15 cellular contexts compared by ENCODE assay signal in the genomic region with DNA sequence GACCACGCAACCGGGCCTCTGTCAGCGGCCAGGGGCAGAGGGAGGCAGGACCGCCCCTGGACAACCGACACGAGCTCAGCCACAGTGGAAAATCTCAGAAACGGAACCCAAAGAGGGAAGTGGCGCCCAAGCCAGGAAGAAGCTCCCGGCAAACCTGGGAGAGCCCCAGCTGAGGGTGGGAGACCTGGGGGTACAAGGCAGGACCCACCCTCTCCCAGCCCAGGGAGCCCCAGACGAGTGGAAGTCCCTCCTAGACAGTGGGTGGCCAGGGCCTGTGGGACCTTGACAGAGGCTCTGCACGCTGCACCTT. TPM values are rescaled to one million over a fixed set of nuclear protein-coding genes. Genes with fewer than 3 reads are reported as not detected.
A peak's percentile ranks its signal among the peaks of the same experiment; 100 is the strongest.
DNase-seq lines count a peak whose midpoint lies in the region; ATAC-seq, FAIRE-seq and TF ChIP-seq lines count a peak whose summit lies in the region.
"Had no signal": no experiment of that assay in that cellular context is flagged by ENCODE, and none has a peak within 500 bp of the region (broad histone marks: within the 10 kb centered on the region; RNA-seq: fewer than 3 reads in every experiment).

No MANE protein-coding gene starts in this region.

- peaks cover 0 to 4% (median 0%) of the 10 kb centered on the region in 11 donors for H3K9me3 Mint-ChIP-seq in naive thymus-derived CD4-positive, alpha-beta T cell
- H3K9me3 Mint-ChIP-seq: brain, GM23338, type B pancreatic cell had no signal

- H3K27me3 Mint-ChIP-seq in naive thymus-derived CD4-positive, alpha-beta T cell, result no peaks in the 10 kb centered on the region
- H3K27me3 Mint-ChIP-seq: type B pancreatic cell had no signal

- H3K4me1 ChIP-seq in BLaER1 (peaks cover 95% of the 10 kb centered on the region), ascending aorta (peaks cover 0 to 4% of the 10 kb centered on the region in 2 donors)
- peaks cover 27 to 56% of the 10 kb centered on the region in 2 donors for H3K4me1 ChIP-seq in naive thymus-derived CD4-positive, alpha-beta T cell (ENCODE audit: control insufficient read depth in 2 of 2, insufficient read depth in 2 of 2, low read length in 2 of 2)

- intact Hi-C loops in naive thymus-derived CD4-positive, alpha-beta T cell (cut with micrococcal nuclease), result loop anchor here (5.0 to 10.0 kb wide), 4 partner anchors 54 to 494 kb away; a partner anchor contains a TSS
- intact Hi-C loops in ascending aorta (cut with DNase I), result no loop called here

- peaks cover 96% of the 10 kb centered on the region for H3K27me3 ChIP-seq in BLaER1
- H3K27me3 ChIP-seq in naive thymus-derived CD4-positive, alpha-beta T cell (ENCODE audit: control insufficient read depth in 2 of 2, insufficient read depth in 2 of 2, low read length in 2 of 2), result no peaks in the 10 kb centered on the region
- no peaks in the 10 kb centered on the region for H3K27me3 ChIP-seq in ascending aorta
- H3K27me3 ChIP-seq: pancreas had no signal

- POLR2A ChIA-PET in naive thymus-derived CD4-positive, alpha-beta T cell (lab: Charles Lee), result interaction anchor here (0.6 kb wide), 1 partner anchor 234 kb away, joined by 3 read pairs; no protein-coding TSS in a partner anchor

- CTCF ChIA-PET in naive thymus-derived CD4-positive, alpha-beta T cell (lab: Charles Lee), result no interaction called here

- H4K20me1 ChIP-seq in BLaER1, result peaks cover 95% of the 10 kb centered on the region

- FAIRE-seq in frontal cortex (lab: Jason Lieb, UNC), result no peak
- FAIRE-seq: pancreas had no signal

- H3K9me3 ChIP-seq in BLaER1 (no peaks in the 10 kb centered on the region), ascending aorta (no peaks in the 10 kb centered on the region)
- no peaks in the 10 kb centered on the region for H3K9me3 ChIP-seq in naive thymus-derived CD4-positive, alpha-beta T cell (ENCODE audit: control insufficient read depth in 2 of 3, low read length in 3 of 3)
- H3K9me3 ChIP-seq: pancreas had no signal

- H3K4me3 Mint-ChIP-seq in naive thymus-derived CD4-positive, alpha-beta T cell, result peak overlapping the region in 8 of 10 donors; percentile 53 to 91 (median 82)

- H3K4me2 ChIP-seq in BLaER1, result peak overlapping the region; percentile 94
- H3K4me2 ChIP-seq: GM23338 had no signal

- ATAC-seq in naive thymus-derived CD4-positive, alpha-beta T cell, result no peak
- ATAC-seq: esophagus mucosa, GM23338, pancreas had no signal

- peak overlapping the region in 5 of 9 donors; percentile 70 to 100 (median 87) for H3K27ac Mint-ChIP-seq in naive thymus-derived CD4-positive, alpha-beta T cell
- H3K27ac Mint-ChIP-seq: GM23338 had no signal

- peaks cover 39 to 65% (median 53%) of the 10 kb centered on the region in 7 donors for H3K4me1 Mint-ChIP-seq in naive thymus-derived CD4-positive, alpha-beta T cell

- H3K27ac ChIP-seq in BLaER1 (peak overlapping the region; percentile 15; the same call in 1 of the 2 replicates), ascending aorta (peak overlapping the region in 1 of 2 donors; percentile 34)
- no peak overlapping the region for H3K27ac ChIP-seq in naive thymus-derived CD4-positive, alpha-beta T cell (ENCODE audit: low read depth, low read length)

- H3K4me3 ChIP-seq in BLaER1 (peak overlapping the region; percentile 80), epithelial cell of proximal tubule (ENCODE audit: low read depth, low read length) (peak overlapping the region; percentile 89), ascending aorta (peak overlapping the region in 1 of 2 donors; percentile 5)
- no peak overlapping the region for H3K4me3 ChIP-seq in naive thymus-derived CD4-positive, alpha-beta T cell (ENCODE audit: low read length)
- H3K4me3 ChIP-seq: GM23338 had no signal

- 0 out of 2 replicates have a peak, but pooled peaks cover 7% of the 10 kb centered on the region for H3K36me3 ChIP-seq in BLaER1
- peaks cover 0 to 7% (median 0%) of the 10 kb centered on the region in 3 experiments for H3K36me3 ChIP-seq in naive thymus-derived CD4-positive, alpha-beta T cell (ENCODE audit: control insufficient read depth in 2 of 3, insufficient read depth in 3 of 3, low read length in 3 of 3)
- no peaks in the 10 kb centered on the region for H3K36me3 ChIP-seq in ascending aorta
- H3K36me3 ChIP-seq: pancreas had no signal

- TF ChIP-seq CTCF in epithelial cell of proximal tubule (conservative IDR thresholded peaks at IDR 0.05; ENCODE audit: low read depth, low read length) (no peak), ascending aorta (IDR thresholded peaks at IDR 0.05) (no peak)

- H3K36me3 Mint-ChIP-seq in naive thymus-derived CD4-positive, alpha-beta T cell, result peaks cover 0 to 18% (median 0%) of the 10 kb centered on the region in 5 donors
- H3K36me3 Mint-ChIP-seq: brain, type B pancreatic cell had no signal

- H3K9ac ChIP-seq in BLaER1, result peak overlapping the region; percentile 55

- DNase-seq in NOMO-1 treated with DMSO at 0.1 percent for 48 hours (lab: John Stamatoyannopoulos, UW; ENCODE audit: unreplicated experiment), result peak; percentile 34
- DNase-seq in epithelial cell of proximal tubule (ENCODE audit: low read depth), result no peak
- no peak for DNase-seq in naive thymus-derived CD4-positive, alpha-beta T cell
- DNase-seq in activated gamma-delta T cell treated with Interleukin-2 at 50 U/mL for 16 hours, result no peak
- DNase-seq in ascending aorta (ENCODE audit: low spot score in 2 of 2), result no peak
- DNase-seq in activated CD8-positive, alpha-beta memory T cell treated with anti-CD3 and anti-CD28 coated beads, Interleukin-2, amount 50 U/mL, for 48 hours, result no peak
- DNase-seq in frontal cortex (ENCODE audit: low spot score in 2 of 2), result no peak
- DNase-seq: NCI-H146, pancreas, T-helper 9 cell had no signal

RNA-seq across cellular contexts. Expression of a gene that starts 3.0 kb away (rescaled TPM):
- 15.2 and 32.8 TPM in 2 replicates for total RNA-seq in epithelial cell of proximal tubule
- 100 to 1,000 TPM in 1 of 5 experiments, 10 to 100 TPM in 4; 45.3 to 101 (median 64.5) TPM for total RNA-seq in naive thymus-derived CD4-positive, alpha-beta T cell
- polyA plus RNA-seq in naive thymus-derived CD4-positive, alpha-beta T cell, result 10 to 100 TPM in 1 of 2 donors, 1 to 10 TPM in 1; 6.4 to 30.5 TPM
- total RNA-seq in ascending aorta, result 101 TPM
- total RNA-seq in frontal cortex, result 5.7 TPM
